Comparison of ENCODE assay signal across 15 cellular contexts in the genomic region with DNA sequence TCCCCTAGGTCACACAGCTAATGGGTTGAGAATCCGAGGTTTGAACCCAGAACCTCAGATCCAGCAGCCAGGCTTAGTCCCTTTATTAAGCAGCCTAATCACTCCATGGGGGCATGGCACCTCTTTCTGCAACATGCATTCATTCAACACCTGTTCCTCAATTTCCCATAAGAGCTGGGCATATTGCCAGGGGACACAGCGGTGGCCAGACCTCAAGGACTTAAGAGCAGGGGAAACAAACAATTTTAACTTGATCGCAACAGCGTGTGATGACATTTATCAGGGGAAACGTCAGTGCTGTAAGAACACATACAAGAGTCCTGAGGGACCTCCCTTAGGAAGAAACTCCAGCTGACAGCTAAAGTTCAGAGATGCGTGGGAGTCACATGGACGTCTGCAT.
"Had no signal": no experiment of that assay in that cellular context is flagged by ENCODE, and none has a peak within 500 bp of the region (broad histone marks: within the 10 kb centered on the region; RNA-seq: fewer than 3 reads in every experiment).

No MANE protein-coding gene starts in this region.

- H3K9me3 ChIP-seq: uterus had no signal

- H3K27me3 ChIP-seq: right atrium auricular region, thyroid gland, uterus had no signal

- H3K4me1 ChIP-seq: right atrium auricular region, thyroid gland, uterus had no signal

- ATAC-seq: activated CD8-positive, alpha-beta T cell treated with anti-CD3 and anti-CD28 coated beads, Interleukin-2, amount 10 ng/mL, durations not matched to agents 7 days and 5 days; left cardiac atrium; natural killer cell had no signal

- H3K27ac ChIP-seq: dorsolateral prefrontal cortex, right atrium auricular region, thyroid gland, uterus, WERI-Rb-1 had no signal

- H3K4me3 ChIP-seq: dorsolateral prefrontal cortex, right atrium auricular region, thyroid gland, uterus had no signal

- H3K36me3 ChIP-seq: right atrium auricular region, thyroid gland, uterus, WERI-Rb-1 had no signal

- DNase-seq: activated CD4-positive, alpha-beta T cell treated with anti-CD3 and anti-CD28 coated beads for 48 hours; activated CD8-positive, alpha-beta memory T cell treated with anti-CD3 and anti-CD28 coated beads, Interleukin-2, amount 50 U/mL, for 48 hours; activated CD8-positive, alpha-beta T cell treated with anti-CD3 and anti-CD28 coated beads, Interleukin-2, amount 10 ng/mL, durations not matched to agents 7 days and 5 days; activated naive CD8-positive, alpha-beta T cell treated with anti-CD3 and anti-CD28 coated beads, Interleukin-2, amount 10 ng/mL, durations not matched to agents 7 days and 5 days; anterior cingulate cortex; dorsolateral prefrontal cortex; immature natural killer cell; left cardiac atrium; natural killer cell; nucleus accumbens; small intestine; thyroid gland; uterus; WERI-Rb-1 had no signal
